9 cellular contexts compared by ENCODE assay signal in the genomic region with DNA sequence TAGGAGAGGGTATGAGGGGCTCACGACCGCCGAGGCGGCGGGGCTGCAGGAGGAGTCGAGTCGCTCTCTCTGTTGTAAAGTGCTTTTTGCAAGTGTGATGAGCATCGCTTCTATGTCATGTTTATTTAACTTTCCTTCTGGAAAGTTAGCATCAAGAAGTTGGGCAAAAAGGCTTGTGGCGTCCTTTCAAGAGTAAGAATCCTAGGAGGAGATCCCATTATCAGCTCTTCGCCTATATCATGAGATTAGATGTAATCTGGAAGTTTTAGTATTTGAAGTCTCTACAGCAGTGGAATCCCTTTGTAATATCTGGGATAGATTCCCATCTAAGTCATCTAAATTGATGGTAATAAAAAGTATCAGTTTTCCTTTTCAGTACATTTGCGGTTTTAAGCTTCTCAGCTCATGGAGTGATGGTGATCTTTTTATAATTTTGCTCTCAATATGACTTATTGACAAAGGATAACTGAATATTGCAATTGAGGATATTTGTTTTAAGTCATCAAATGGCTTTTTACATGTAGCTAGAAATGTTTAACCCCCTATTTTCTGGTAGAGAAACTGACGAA. TPM values are rescaled to one million over a fixed set of nuclear protein-coding genes. Genes with fewer than 3 reads are reported as not detected.
DNase-seq lines count a peak whose midpoint lies in the region; ATAC-seq, FAIRE-seq and TF ChIP-seq lines count a peak whose summit lies in the region.
"Had no signal": no experiment of that assay in that cellular context is flagged by ENCODE, and none has a peak within 500 bp of the region (broad histone marks: within the 10 kb centered on the region; RNA-seq: fewer than 3 reads in every experiment).

No MANE protein-coding gene starts in this region.

- H3K4me1 ChIP-seq in adrenal gland (replicated peaks in 1 of 2) (peaks cover 0 to 11% of the 10 kb centered on the region in 2 donors), HepG2 (ENCODE audit: insufficient read depth, low read length) (peaks cover 15% of the 10 kb centered on the region), thymus (ENCODE audit: control insufficient read depth, insufficient read depth, low read length) (peaks cover 43% of the 10 kb centered on the region)

- no peak for TF ChIP-seq RAD21 in HepG2 (CRISPR knock-in tag; IDR thresholded peaks at IDR 0.05)

- peak overlapping the region; percentile 86 for H3K27ac Mint-ChIP-seq in activated T-cell treated with anti-CD3 and anti-CD28 coated beads, Interleukin-2, amount 50 U/mL, for 24 hours

- H3K9me3 ChIP-seq in adrenal gland (replicated peaks in 1 of 3) (no peaks in the 10 kb centered on the region), HepG2 (ENCODE audit: low read length) (no peaks in the 10 kb centered on the region), thymus (ENCODE audit: control insufficient read depth) (no peaks in the 10 kb centered on the region)

- H3K4me3 ChIP-seq in adrenal gland (peak overlapping the region in 2 of 4 donors; percentile 54 to 95), HepG2 (replicated peaks in 1 of 3; ENCODE audit: insufficient read depth in 1 of 3, low read depth in 2 of 3, low read length in 3 of 3) (peak overlapping the region; percentile 15 to 69 (median 31); a peak in 2 of 6 replicates), thymus (ENCODE audit: low read length) (peak overlapping the region; percentile 64)

- H3K79me2 ChIP-seq in HepG2 (ENCODE audit: insufficient read depth, low read length) = no peaks in the 10 kb centered on the region

- H3K9ac ChIP-seq in HepG2 (ENCODE audit: insufficient read depth, low read depth, low read length) = no peak overlapping the region

- intact Hi-C loops in adrenal gland (cut with DNase I) (loop anchor here in 1 of 2 donors (5.0 kb wide), 1 partner anchor 77 kb away; no protein-coding TSS in a partner anchor), HepG2 (cut with micrococcal nuclease; ENCODE audit: unreplicated experiment) (no loop called here)

- FAIRE-seq in HepG2 (lab: Jason Lieb, UNC) = no peak
- FAIRE-seq: TTC549 had no signal

- DNase-seq in activated T-cell treated with anti-CD3 and anti-CD28 coated beads, Interleukin-2, amount 50 U/mL, for 24 hours = no peak
- no peak for DNase-seq in activated T-cell treated with anti-CD3 and anti-CD28 coated beads, Interleukin-2, amount 50 U/mL, for 1 hour
- no peak for DNase-seq in adrenal gland
- no peak for DNase-seq in HepG2 (ENCODE audit: low spot score)
- DNase-seq in Kasumi-1 (lab: John Stamatoyannopoulos, UW) = no peak
- no peak for DNase-seq in stimulated activated CD4-positive, alpha-beta T cell treated with anti-CD3 and anti-CD28 coated beads, Interleukin-4, amount 100 ng/mL, for 4 hours

- H3K27me3 ChIP-seq in adrenal gland (no peaks in the 10 kb centered on the region), HepG2 (ENCODE audit: control insufficient read depth in 1 of 2, insufficient read depth in 2 of 2, low read length in 2 of 2) (peaks cover 4 to 40% of the 10 kb centered on the region in 2 experiments), thymus (ENCODE audit: control insufficient read depth, insufficient read depth) (no peaks in the 10 kb centered on the region)

- H3K4me1 Mint-ChIP-seq in activated T-cell treated with anti-CD3 and anti-CD28 coated beads, Interleukin-2, amount 50 U/mL, for 24 hours (ENCODE audit: low read depth) = peaks cover 57% of the 10 kb centered on the region

- H4K20me1 ChIP-seq in HepG2 (ENCODE audit: insufficient read depth, low read length) = no peaks in the 10 kb centered on the region

- H3K4me3 Mint-ChIP-seq in activated T-cell treated with anti-CD3 and anti-CD28 coated beads, Interleukin-2, amount 50 U/mL, for 24 hours = peak overlapping the region; percentile 81

- peak overlapping the region; percentile 84 for H3K4me2 ChIP-seq in HepG2 (ENCODE audit: low read depth, low read length)

- in situ Hi-C loops in HepG2 (cut with HindIII; ENCODE audit: extremely low pct_ligation_motif_present, low pct_unique_long_range_greater_than_20kb) = no loop called here

- POLR2A ChIA-PET in HepG2 (lab: Yijun Ruan, JAX) = no interaction called here

- H3K36me3 ChIP-seq in adrenal gland (replicated peaks in 1 of 2) (no peaks in the 10 kb centered on the region), HepG2 (replicated peaks in 1 of 2; ENCODE audit: control insufficient read depth in 1 of 2, insufficient read depth in 2 of 2, low read length in 2 of 2) (no peaks in the 10 kb centered on the region), thymus (ENCODE audit: control insufficient read depth, insufficient read depth) (no peaks in the 10 kb centered on the region)

- 8 to 25% (median 12%) methylated on average over 5 to 12 of the region's 12 CpGs for WGBS in adrenal gland, 4 donors
- WGBS in HepG2 (ENCODE audit: low lambda C conversion rate) = 15% methylated on average over 12 of the region's 12 CpGs
- 9% methylated on average over 12 of the region's 12 CpGs for WGBS in thymus

- TF ChIP-seq POLR2A in adrenal gland (IDR thresholded peaks at IDR 0.05) (no peak), HepG2 (IDR thresholded peaks at IDR 0.05; ENCODE audit: insufficient read depth in 1 of 2, low read depth in 2 of 2, low read length in 2 of 2) (no peak)

- BruUV-seq in HepG2 (replicated peaks; lab: Mats Ljungman, UMichigan) = no TSS peak

- CTCF ChIA-PET in HepG2 (lab: Yijun Ruan, JAX; ENCODE audit: low intra/inter-chr PET ratio, low total read pairs) = no interaction called here

- H3K36me3 Mint-ChIP-seq in activated T-cell treated with anti-CD3 and anti-CD28 coated beads, Interleukin-2, amount 50 U/mL, for 24 hours (ENCODE audit: low read depth) = peaks cover 13% of the 10 kb centered on the region

- H3K27me3 Mint-ChIP-seq in activated T-cell treated with anti-CD3 and anti-CD28 coated beads, Interleukin-2, amount 50 U/mL, for 24 hours = no peaks in the 10 kb centered on the region

- no peak for ATAC-seq in HepG2
- ATAC-seq in HG02852 (IDR thresholded peaks at IDR 0.05; ENCODE audit: unreplicated experiment) = no peak

- no peak for TF ChIP-seq EP300 in HepG2 (IDR thresholded peaks at IDR 0.05; ENCODE audit: low read depth in 2 of 2, low read length in 2 of 2)
- TF ChIP-seq EP300 in HepG2 (CRISPR knock-in tag; IDR thresholded peaks at IDR 0.05; ENCODE audit: borderline replicate concordance) = no peak

- H3K27ac ChIP-seq in adrenal gland = peak overlapping the region in 4 of 5 donors; percentile 37 to 94 (median 86)
- H3K27ac ChIP-seq in HepG2 (ENCODE audit: extremely low read length, insufficient read depth, low read length) = no peak overlapping the region
- peak overlapping the region; percentile 95 for H3K27ac ChIP-seq in thymus (ENCODE audit: low read depth)

- no peaks in the 10 kb centered on the region for H3K9me3 Mint-ChIP-seq in activated T-cell treated with anti-CD3 and anti-CD28 coated beads, Interleukin-2, amount 50 U/mL, for 24 hours

- TF ChIP-seq CTCF in adrenal gland (IDR thresholded peaks at IDR 0.05) (no peak), HepG2 (CRISPR knock-in tag; IDR thresholded peaks at IDR 0.05) (no peak)

- H2AFZ ChIP-seq in HepG2 (ENCODE audit: low read length) = no peak overlapping the region

TF ChIP-seq in HepG2, 621 proteins besides CTCF, POLR2A, EP300 and RAD21 (continues in another document):
- TF ChIP-seq HDAC6 (IDR thresholded peaks at IDR 0.05; ENCODE audit: low read depth, low read length) (no peak), MAZ (IDR thresholded peaks at IDR 0.05; ENCODE audit: borderline replicate concordance, low read depth, low read length) (no peak), MAZ (CRISPR knock-in tag; IDR thresholded peaks at IDR 0.05; ENCODE audit: low read depth) (no peak), NR2C2 (CRISPR knock-in tag; IDR thresholded peaks at IDR 0.05; ENCODE audit: borderline replicate concordance) (0 out of 2 replicates have a peak, but pooled peaks have one; percentile 15)
- TF ChIP-seq, protein P1, sequence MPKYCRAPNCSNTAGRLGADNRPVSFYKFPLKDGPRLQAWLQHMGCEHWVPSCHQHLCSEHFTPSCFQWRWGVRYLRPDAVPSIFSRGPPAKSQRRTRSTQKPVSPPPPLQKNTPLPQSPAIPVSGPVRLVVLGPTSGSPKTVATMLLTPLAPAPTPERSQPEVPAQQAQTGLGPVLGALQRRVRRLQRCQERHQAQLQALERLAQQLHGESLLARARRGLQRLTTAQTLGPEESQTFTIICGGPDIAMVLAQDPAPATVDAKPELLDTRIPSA (CRISPR knock-in tag; IDR thresholded peaks at IDR 0.05; ENCODE audit: borderline replicate concordance) = no peak

RNA-seq across cellular contexts. Expression of a gene that starts 1.7 kb away (rescaled TPM):
- total RNA-seq in adrenal gland (10 to 100 TPM in 5 of 8 donors, 1 to 10 TPM in 3; 4.4 to 17.4 (median 10.5) TPM), HepG2 (2016; rRNA removed; fragmentation: Illumina TruSeq; extraction: Trizol) (0.13 TPM in 1 of 2 replicates, not detected in the other)
- polyA plus RNA-seq in adrenal gland (10 to 100 TPM in 1 of 3 donors, 1 to 10 TPM in 2; 7.8 to 10.2 (median 8.7) TPM), HepG2 (2011; rRNA removed) (0.07 and 0.08 TPM in 2 replicates), thymus (40.5 TPM)
- total RNA-seq in HepG2 (2016; cell fraction: cytosol; rRNA removed; fragmentation: Illumina TruSeq; extraction: Trizol; ENCODE audit: low read depth) = not detected in 2 replicates
- total RNA-seq in HepG2 (2016; cell fraction: insoluble cytoplasmic fraction; rRNA removed; fragmentation: Illumina TruSeq; extraction: Trizol) = 0.09 and 0.12 TPM in 2 replicates
- total RNA-seq in HepG2 (2016; cell fraction: membrane; rRNA removed; fragmentation: Illumina TruSeq; extraction: Trizol) = not detected in 2 replicates
- 0.47 and 1.0 TPM in 2 replicates for total RNA-seq in HepG2 (2016; cell fraction: nucleus; rRNA removed; fragmentation: Illumina TruSeq; extraction: Trizol)
- polyA plus RNA-seq in HepG2 (2011; cell fraction: cytosol; rRNA removed) = 0.04 and 0.05 TPM in 2 replicates
- polyA plus RNA-seq in HepG2 (2011; cell fraction: nucleus; rRNA removed) = 0.03 and 0.07 TPM in 2 replicates
- 0.08 and 0.17 TPM in 2 replicates for polyA plus RNA-seq in HepG2 (2012)
- polyA plus RNA-seq in HepG2 (2016; cell fraction: cytosol; fragmentation: Illumina TruSeq; extraction: Trizol; ENCODE audit: low read depth) = not detected in 2 replicates
- 0.09 and 0.14 TPM in 2 replicates for polyA plus RNA-seq in HepG2 (2016; cell fraction: insoluble cytoplasmic fraction; fragmentation: Illumina TruSeq; extraction: Trizol; ENCODE audit: low read depth)
- polyA plus RNA-seq in HepG2 (2016; cell fraction: membrane; fragmentation: Illumina TruSeq; extraction: Trizol; ENCODE audit: low read depth) = not detected in 2 replicates
- 0.17 and 0.26 TPM in 2 replicates for polyA plus RNA-seq in HepG2 (2016; cell fraction: nucleus; fragmentation: Illumina TruSeq; extraction: Trizol; ENCODE audit: insufficient read depth, low read depth)
- 0.04 and 21.5 TPM in 2 replicates for polyA minus RNA-seq in HepG2 (2011; rRNA and poly(A)+ RNA removed; ENCODE audit: low replicate concordance)
- 0.18 TPM in 1 of 2 replicates, not detected in the other for polyA minus RNA-seq in HepG2 (2011; cell fraction: cytosol; rRNA and poly(A)+ RNA removed)
- 0.37 and 0.39 TPM in 2 replicates for polyA minus RNA-seq in HepG2 (2011; cell fraction: nucleus; rRNA and poly(A)+ RNA removed)
